In genomic region chr6:2244261-2245102, GRCh38 we compare ENCODE assay signal across 8 cellular contexts. TPM values are rescaled to one million over a fixed set of nuclear protein-coding genes. Genes with fewer than 3 reads are reported as not detected.
DNase-seq lines count a peak whose midpoint lies in the region; ATAC-seq and TF ChIP-seq lines count a peak whose summit lies in the region.

No MANE protein-coding gene starts in this region.

- H3K36me3 ChIP-seq in Panc1 (ENCODE audit: control insufficient read depth, insufficient read depth, low read length) (no peaks in the 10 kb centered on the region), osteoblast (ENCODE audit: insufficient read depth, low read length) (peaks cover 6% of the 10 kb centered on the region)

- in situ Hi-C loops in Panc1 (cut with HindIII; ENCODE audit: low pct_unique_long_range_greater_than_20kb, low sequenced_read_pairs) = no loop called here

- peaks cover 61% of the 10 kb centered on the region for H3K79me2 ChIP-seq in osteoblast (ENCODE audit: insufficient read depth, low read length)

- TF ChIP-seq CTCF in AG10803 (conservative IDR thresholded peaks at IDR 0.05; ENCODE audit: low read length) = no peak
- TF ChIP-seq CTCF in Panc1 (IDR thresholded peaks at IDR 0.05) = no peak
- TF ChIP-seq CTCF in osteoblast (IDR thresholded peaks at IDR 0.05; ENCODE audit: extremely low read depth, low read depth, low read length) = no peak

- CTCF ChIA-PET in Panc1 (lab: Charles Lee) = no interaction called here

- H3K4me3 ChIP-seq in AG10803 (ENCODE audit: low read length) = peak overlapping the region; percentile 83
- peak overlapping the region; percentile 82 to 97 for H3K4me3 ChIP-seq in Panc1 (ENCODE audit: low read depth in 2 of 2, low read length in 2 of 2)
- H3K4me3 ChIP-seq in osteoblast (ENCODE audit: insufficient read depth, low read length) = peak overlapping the region; percentile 99

- TF ChIP-seq POLR2A in erythroblast (IDR thresholded peaks at IDR 0.05; ENCODE audit: low read length) (no peak), GM18505 (IDR thresholded peaks at IDR 0.05; ENCODE audit: borderline replicate concordance, extremely low read depth, insufficient read depth, insufficient read length) (no peak)

- H3K27me3 ChIP-seq in Panc1 (ENCODE audit: control insufficient read depth, insufficient read depth, low read length) = no peaks in the 10 kb centered on the region
- no peaks in the 10 kb centered on the region for H3K27me3 ChIP-seq in osteoblast (ENCODE audit: insufficient read depth, low read length)

- H4K20me1 ChIP-seq in osteoblast (ENCODE audit: insufficient read depth, low read length) = peaks cover 4% of the 10 kb centered on the region

- H3K4me2 ChIP-seq in osteoblast (ENCODE audit: insufficient read depth, low read length) = peak overlapping the region; percentile 96

- TSS peak; percentile 72 for BruUV-seq in Panc1 (replicated peaks; lab: Mats Ljungman, UMichigan)

- intact Hi-C loops in Panc1 (cut with micrococcal nuclease; ENCODE audit: unreplicated experiment) = no loop called here

- peaks cover 4% of the 10 kb centered on the region; the same call in 1 of the 2 replicates for H3K4me1 ChIP-seq in Panc1 (ENCODE audit: control insufficient read depth, insufficient read depth, low read length)
- H3K4me1 ChIP-seq in osteoblast (ENCODE audit: insufficient read depth, low read length) = peaks cover 11% of the 10 kb centered on the region

- peak overlapping the region; percentile 52 for H3K27ac ChIP-seq in Panc1 (ENCODE audit: low read length)
- peak overlapping the region; percentile 59 for H3K27ac ChIP-seq in osteoblast (ENCODE audit: low read depth, low read length)

- ATAC-seq in GM21576 (IDR thresholded peaks at IDR 0.05; ENCODE audit: unreplicated experiment) = peak; percentile 15
- ATAC-seq in Panc1 = no peak; the same call in 1 of the 2 replicates
- ATAC-seq in HG02840 (IDR thresholded peaks at IDR 0.05; ENCODE audit: low FRiP score, unreplicated experiment) = no peak
- ATAC-seq in GM18505 (IDR thresholded peaks at IDR 0.05; ENCODE audit: unreplicated experiment) = no peak

- DNase-seq in AG10803 (ENCODE audit: low read depth) (no peak), Panc1 (ENCODE audit: low read depth, low spot score) (no peak), erythroblast (lab: John Stamatoyannopoulos, UW) (peak; percentile 38 to 54), osteoblast (ENCODE audit: insufficient read length, low spot score, missing footprints) (no peak), cerebellar nuclear complex (lab: John Stamatoyannopoulos, UW) (no peak)

- peak overlapping the region; percentile 72 for H2AFZ ChIP-seq in osteoblast (ENCODE audit: low read length)

- POLR2A ChIA-PET in Panc1 (lab: Charles Lee) = no interaction called here

- H3K9me3 ChIP-seq in Panc1 (ENCODE audit: control insufficient read depth, insufficient read depth, low read depth, low read length) = no peaks in the 10 kb centered on the region
- H3K9me3 ChIP-seq in osteoblast (ENCODE audit: low read depth, low read length) = no peaks in the 10 kb centered on the region

RNA-seq across cellular contexts. Expression of gene GMDS, which starts 0.9 kb away (rescaled TPM):
- total RNA-seq in Panc1 (2021; ENCODE audit: unreplicated experiment) (9.8 TPM), osteoblast (23.2 and 30.9 TPM in 2 replicates)
- polyA plus RNA-seq in Panc1 (2012; ENCODE audit: insufficient read length) = 10.6 TPM

Comparison
In these comparisons a context has a peak if more than half of its experiments do, and no peak if none do; other contexts are left out.
1. DNase-seq: peak in erythroblast (2 of 2); none in AG10803 (single experiment), Panc1 (single experiment), osteoblast (single experiment) and cerebellar nuclear complex (0 of 2).
2. Peak in every context shown above with its lines, with median percentiles within 50 percentile points of each other: H3K4me3 ChIP-seq.